2 cellular contexts compared by ENCODE assay signal in the genomic region with DNA sequence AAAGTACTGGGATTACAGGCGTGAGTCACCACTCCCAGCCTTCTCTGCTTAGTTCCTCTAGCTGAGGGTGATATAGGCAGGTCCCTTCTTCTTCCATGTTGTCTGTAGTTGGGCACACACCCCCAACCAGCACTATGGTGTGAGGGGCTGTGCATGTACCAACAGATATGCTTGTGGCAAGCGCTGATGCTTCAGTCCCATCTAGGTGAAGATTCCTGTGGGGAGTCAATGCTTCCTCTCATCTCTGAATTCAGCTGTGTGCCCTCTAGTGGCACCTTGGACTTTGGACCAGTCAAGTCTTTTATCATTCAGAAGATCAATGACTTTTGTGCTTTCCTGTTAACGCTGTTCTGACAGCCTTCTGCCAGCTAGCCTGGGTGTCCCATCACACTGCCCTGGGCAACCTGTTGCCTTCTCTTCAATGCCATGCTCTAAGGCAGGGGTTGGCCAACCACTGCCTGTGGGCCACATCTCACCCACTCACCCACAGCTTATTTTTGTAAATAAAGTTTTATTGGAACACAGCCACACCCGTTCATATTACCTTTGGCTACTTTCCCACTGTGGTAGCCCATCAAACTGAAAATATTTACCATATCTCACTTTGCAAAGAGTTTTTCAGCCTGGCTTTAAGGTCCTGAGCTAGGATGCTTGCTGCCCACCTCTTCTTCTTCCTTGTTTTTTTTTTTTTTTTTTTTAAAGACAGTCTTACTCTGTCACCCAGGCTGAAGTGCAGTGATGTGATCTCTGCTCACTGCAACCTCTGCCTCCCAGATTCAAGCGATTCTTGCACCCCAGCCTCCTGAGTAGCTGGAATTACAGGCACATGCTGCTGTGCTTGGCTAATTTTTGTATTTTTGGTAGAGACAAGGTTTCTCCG.
TF ChIP-seq lines count a peak whose summit lies in the region.

No MANE protein-coding gene starts in this region.

TF ChIP-seq in A549, 52 proteins besides CTCF, POLR2A, EP300 and RAD21:
- TF ChIP-seq JUN (IDR thresholded peaks at IDR 0.05) (no peak), CHD4 (IDR thresholded peaks at IDR 0.05; ENCODE audit: borderline replicate concordance) (no peak), SMC3 (IDR thresholded peaks at IDR 0.05) (peak; percentile 36; the same call in 2 of the 3 replicates)

TF ChIP-seq in GM23338, 12 proteins besides CTCF, POLR2A, EP300 and RAD21:
- no peak for TF ChIP-seq CREB1 (CRISPR knock-in tag; IDR thresholded peaks at IDR 0.05; ENCODE audit: low read depth)
- TF ChIP-seq, protein P1, sequence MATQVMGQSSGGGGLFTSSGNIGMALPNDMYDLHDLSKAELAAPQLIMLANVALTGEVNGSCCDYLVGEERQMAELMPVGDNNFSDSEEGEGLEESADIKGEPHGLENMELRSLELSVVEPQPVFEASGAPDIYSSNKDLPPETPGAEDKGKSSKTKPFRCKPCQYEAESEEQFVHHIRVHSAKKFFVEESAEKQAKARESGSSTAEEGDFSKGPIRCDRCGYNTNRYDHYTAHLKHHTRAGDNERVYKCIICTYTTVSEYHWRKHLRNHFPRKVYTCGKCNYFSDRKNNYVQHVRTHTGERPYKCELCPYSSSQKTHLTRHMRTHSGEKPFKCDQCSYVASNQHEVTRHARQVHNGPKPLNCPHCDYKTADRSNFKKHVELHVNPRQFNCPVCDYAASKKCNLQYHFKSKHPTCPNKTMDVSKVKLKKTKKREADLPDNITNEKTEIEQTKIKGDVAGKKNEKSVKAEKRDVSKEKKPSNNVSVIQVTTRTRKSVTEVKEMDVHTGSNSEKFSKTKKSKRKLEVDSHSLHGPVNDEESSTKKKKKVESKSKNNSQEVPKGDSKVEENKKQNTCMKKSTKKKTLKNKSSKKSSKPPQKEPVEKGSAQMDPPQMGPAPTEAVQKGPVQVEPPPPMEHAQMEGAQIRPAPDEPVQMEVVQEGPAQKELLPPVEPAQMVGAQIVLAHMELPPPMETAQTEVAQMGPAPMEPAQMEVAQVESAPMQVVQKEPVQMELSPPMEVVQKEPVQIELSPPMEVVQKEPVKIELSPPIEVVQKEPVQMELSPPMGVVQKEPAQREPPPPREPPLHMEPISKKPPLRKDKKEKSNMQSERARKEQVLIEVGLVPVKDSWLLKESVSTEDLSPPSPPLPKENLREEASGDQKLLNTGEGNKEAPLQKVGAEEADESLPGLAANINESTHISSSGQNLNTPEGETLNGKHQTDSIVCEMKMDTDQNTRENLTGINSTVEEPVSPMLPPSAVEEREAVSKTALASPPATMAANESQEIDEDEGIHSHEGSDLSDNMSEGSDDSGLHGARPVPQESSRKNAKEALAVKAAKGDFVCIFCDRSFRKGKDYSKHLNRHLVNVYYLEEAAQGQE (IDR thresholded peaks at IDR 0.05; ENCODE audit: unreplicated experiment): no peak
- TF ChIP-seq NANOG (IDR thresholded peaks at IDR 0.05; ENCODE audit: borderline replicate concordance): no peak
- TF ChIP-seq JUNB (IDR thresholded peaks at IDR 0.05; ENCODE audit: unreplicated experiment): no peak
- no peak for TF ChIP-seq STAT1 (IDR thresholded peaks at IDR 0.05; ENCODE audit: unreplicated experiment)
- TF ChIP-seq, protein P2, sequence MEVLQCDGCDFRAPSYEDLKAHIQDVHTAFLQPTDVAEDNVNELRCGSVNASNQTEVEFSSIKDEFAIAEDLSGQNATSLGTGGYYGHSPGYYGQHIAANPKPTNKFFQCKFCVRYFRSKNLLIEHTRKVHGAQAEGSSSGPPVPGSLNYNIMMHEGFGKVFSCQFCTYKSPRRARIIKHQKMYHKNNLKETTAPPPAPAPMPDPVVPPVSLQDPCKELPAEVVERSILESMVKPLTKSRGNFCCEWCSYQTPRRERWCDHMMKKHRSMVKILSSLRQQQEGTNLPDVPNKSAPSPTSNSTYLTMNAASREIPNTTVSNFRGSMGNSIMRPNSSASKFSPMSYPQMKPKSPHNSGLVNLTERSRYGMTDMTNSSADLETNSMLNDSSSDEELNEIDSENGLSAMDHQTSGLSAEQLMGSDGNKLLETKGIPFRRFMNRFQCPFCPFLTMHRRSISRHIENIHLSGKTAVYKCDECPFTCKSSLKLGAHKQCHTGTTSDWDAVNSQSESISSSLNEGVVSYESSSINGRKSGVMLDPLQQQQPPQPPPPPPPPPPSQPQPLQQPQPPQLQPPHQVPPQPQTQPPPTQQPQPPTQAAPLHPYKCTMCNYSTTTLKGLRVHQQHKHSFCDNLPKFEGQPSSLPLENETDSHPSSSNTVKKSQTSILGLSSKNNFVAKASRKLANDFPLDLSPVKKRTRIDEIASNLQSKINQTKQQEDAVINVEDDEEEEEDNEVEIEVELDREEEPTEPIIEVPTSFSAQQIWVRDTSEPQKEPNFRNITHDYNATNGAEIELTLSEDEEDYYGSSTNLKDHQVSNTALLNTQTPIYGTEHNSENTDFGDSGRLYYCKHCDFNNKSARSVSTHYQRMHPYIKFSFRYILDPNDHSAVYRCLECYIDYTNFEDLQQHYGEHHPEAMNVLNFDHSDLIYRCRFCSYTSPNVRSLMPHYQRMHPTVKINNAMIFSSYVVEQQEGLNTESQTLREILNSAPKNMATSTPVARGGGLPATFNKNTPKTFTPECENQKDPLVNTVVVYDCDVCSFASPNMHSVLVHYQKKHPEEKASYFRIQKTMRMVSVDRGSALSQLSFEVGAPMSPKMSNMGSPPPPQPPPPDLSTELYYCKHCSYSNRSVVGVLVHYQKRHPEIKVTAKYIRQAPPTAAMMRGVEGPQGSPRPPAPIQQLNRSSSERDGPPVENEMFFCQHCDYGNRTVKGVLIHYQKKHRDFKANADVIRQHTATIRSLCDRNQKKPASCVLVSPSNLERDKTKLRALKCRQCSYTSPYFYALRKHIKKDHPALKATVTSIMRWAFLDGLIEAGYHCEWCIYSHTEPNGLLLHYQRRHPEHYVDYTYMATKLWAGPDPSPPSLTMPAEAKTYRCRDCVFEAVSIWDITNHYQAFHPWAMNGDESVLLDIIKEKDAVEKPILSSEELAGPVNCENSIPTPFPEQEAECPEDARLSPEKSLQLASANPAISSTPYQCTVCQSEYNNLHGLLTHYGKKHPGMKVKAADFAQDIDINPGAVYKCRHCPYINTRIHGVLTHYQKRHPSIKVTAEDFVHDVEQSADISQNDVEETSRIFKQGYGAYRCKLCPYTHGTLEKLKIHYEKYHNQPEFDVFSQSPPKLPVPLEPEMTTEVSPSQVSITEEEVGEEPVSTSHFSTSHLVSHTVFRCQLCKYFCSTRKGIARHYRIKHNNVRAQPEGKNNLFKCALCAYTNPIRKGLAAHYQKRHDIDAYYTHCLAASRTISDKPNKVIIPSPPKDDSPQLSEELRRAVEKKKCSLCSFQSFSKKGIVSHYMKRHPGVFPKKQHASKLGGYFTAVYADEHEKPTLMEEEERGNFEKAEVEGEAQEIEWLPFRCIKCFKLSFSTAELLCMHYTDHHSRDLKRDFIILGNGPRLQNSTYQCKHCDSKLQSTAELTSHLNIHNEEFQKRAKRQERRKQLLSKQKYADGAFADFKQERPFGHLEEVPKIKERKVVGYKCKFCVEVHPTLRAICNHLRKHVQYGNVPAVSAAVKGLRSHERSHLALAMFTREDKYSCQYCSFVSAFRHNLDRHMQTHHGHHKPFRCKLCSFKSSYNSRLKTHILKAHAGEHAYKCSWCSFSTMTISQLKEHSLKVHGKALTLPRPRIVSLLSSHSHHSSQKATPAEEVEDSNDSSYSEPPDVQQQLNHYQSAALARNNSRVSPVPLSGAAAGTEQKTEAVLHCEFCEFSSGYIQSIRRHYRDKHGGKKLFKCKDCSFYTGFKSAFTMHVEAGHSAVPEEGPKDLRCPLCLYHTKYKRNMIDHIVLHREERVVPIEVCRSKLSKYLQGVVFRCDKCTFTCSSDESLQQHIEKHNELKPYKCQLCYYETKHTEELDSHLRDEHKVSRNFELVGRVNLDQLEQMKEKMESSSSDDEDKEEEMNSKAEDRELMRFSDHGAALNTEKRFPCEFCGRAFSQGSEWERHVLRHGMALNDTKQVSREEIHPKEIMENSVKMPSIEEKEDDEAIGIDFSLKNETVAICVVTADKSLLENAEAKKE (CRISPR knock-in tag; IDR thresholded peaks at IDR 0.05): no peak
- TF ChIP-seq EZH2 (IDR thresholded peaks at IDR 0.05; ENCODE audit: low read depth, unreplicated experiment): no peak
- TF ChIP-seq ZNF331 (CRISPR knock-in tag; IDR thresholded peaks at IDR 0.05; ENCODE audit: low read depth): no peak
- no peak for TF ChIP-seq POLR2AphosphoS5 (IDR thresholded peaks at IDR 0.05; ENCODE audit: low read depth)
- TF ChIP-seq, protein P3, sequence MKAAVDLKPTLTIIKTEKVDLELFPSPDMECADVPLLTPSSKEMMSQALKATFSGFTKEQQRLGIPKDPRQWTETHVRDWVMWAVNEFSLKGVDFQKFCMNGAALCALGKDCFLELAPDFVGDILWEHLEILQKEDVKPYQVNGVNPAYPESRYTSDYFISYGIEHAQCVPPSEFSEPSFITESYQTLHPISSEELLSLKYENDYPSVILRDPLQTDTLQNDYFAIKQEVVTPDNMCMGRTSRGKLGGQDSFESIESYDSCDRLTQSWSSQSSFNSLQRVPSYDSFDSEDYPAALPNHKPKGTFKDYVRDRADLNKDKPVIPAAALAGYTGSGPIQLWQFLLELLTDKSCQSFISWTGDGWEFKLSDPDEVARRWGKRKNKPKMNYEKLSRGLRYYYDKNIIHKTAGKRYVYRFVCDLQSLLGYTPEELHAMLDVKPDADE (IDR thresholded peaks at IDR 0.05): no peak
- TF ChIP-seq ZNF114 (CRISPR knock-in tag; IDR thresholded peaks at IDR 0.05): no peak
TF ChIP-seq in GM23338: peak in this region for 0.
